In genomic region chr19:1851581-1852293, GRCh38 we compare ENCODE assay signal across 10 cellular contexts. TPM values are rescaled to one million over a fixed set of nuclear protein-coding genes. Genes with fewer than 3 reads are reported as not detected.
DNase-seq lines count a peak whose midpoint lies in the region; ATAC-seq and TF ChIP-seq lines count a peak whose summit lies in the region.
"Had no signal": no experiment of that assay in that cellular context is flagged by ENCODE, and none has a peak within 500 bp of the region (broad histone marks: within the 10 kb centered on the region; RNA-seq: fewer than 3 reads in every experiment).

No MANE protein-coding gene starts in this region.

- H3K27me3 ChIP-seq in CD4-positive, alpha-beta T cell (ENCODE audit: control insufficient read depth, insufficient read depth, low read length), result no peaks in the 10 kb centered on the region
- H3K27me3 ChIP-seq in NT2/D1 (ENCODE audit: insufficient read depth, insufficient read length) (no peaks in the 10 kb centered on the region), upper lobe of right lung (no peaks in the 10 kb centered on the region), mesenchymal stem cell (ENCODE audit: control insufficient read depth in 1 of 2, insufficient read depth in 1 of 2, low read length in 2 of 2) (no peaks in the 10 kb centered on the region)

- intact Hi-C loops in CD4-positive, alpha-beta T cell (cut with DNase I, micrococcal nuclease), result no loop called here
- intact Hi-C loops in upper lobe of right lung (cut with DNase I), result no loop called here

- peak; percentile 14 for ATAC-seq in CD4-positive, alpha-beta T cell (ENCODE audit: poor library complexity)
- ATAC-seq in upper lobe of right lung, result no peak

- TF ChIP-seq CTCF in CD4-positive, alpha-beta T cell (IDR thresholded peaks at IDR 0.05), result no peak
- TF ChIP-seq CTCF in upper lobe of right lung (IDR thresholded peaks at IDR 0.05), result no peak

- peaks cover 63% of the 10 kb centered on the region for H3K4me1 Mint-ChIP-seq in CD4-positive, alpha-beta T cell (ENCODE audit: low read depth)
- peaks cover 63% of the 10 kb centered on the region for H3K4me1 Mint-ChIP-seq in activated naive CD4-positive, alpha-beta T cell treated with anti-CD3 and anti-CD28 coated beads, Interleukin-2, amount 50 U/mL, for 24 hours

- H2BK15ac ChIP-seq in mesenchymal stem cell (ENCODE audit: low read depth, poor library complexity, severe bottlenecking), result no peak overlapping the region

- H3K36me3 ChIP-seq in NT2/D1 (ENCODE audit: insufficient read depth, insufficient read length, low read length) (peaks cover 25% of the 10 kb centered on the region), upper lobe of right lung (no peaks in the 10 kb centered on the region), mesenchymal stem cell (ENCODE audit: control insufficient read depth in 1 of 2, insufficient read depth in 2 of 2, low read depth in 1 of 2, low read length in 2 of 2) (peaks cover 4 to 33% of the 10 kb centered on the region in 2 experiments)
- H3K36me3 ChIP-seq: thoracic aorta had no signal

- H3K9ac ChIP-seq in NT2/D1 (ENCODE audit: insufficient read length, low read depth), result peak overlapping the region; percentile 81
- no peak overlapping the region for H3K9ac ChIP-seq in mesenchymal stem cell (ENCODE audit: low read length)

- H2BK12ac ChIP-seq in mesenchymal stem cell (ENCODE audit: low read length in 2 of 2), result no peak overlapping the region

- no peak overlapping the region for H3K4me3 ChIP-seq in NT2/D1 (ENCODE audit: insufficient read length, low read depth)
- no peak overlapping the region for H3K4me3 ChIP-seq in upper lobe of right lung
- H3K4me3 ChIP-seq in mesenchymal stem cell (ENCODE audit: insufficient read depth in 1 of 2, low read depth in 1 of 2, low read length in 2 of 2), result no peak overlapping the region
- H3K4me3 ChIP-seq: thoracic aorta had no signal

- no peak overlapping the region for H3K18ac ChIP-seq in mesenchymal stem cell (ENCODE audit: low read depth in 1 of 2, low read length in 2 of 2)

- H3K4me1 ChIP-seq in NT2/D1 (ENCODE audit: insufficient read depth, insufficient read length) (peaks cover 25% of the 10 kb centered on the region), upper lobe of right lung (peaks cover 55% of the 10 kb centered on the region), mesenchymal stem cell (ENCODE audit: control insufficient read depth, insufficient read depth, low read depth, low read length) (peaks cover 41% of the 10 kb centered on the region)

- H2AFZ ChIP-seq in mesenchymal stem cell (ENCODE audit: low read depth, low read length), result no peak overlapping the region

- no peaks in the 10 kb centered on the region for H3K9me3 Mint-ChIP-seq in CD4-positive, alpha-beta T cell
- no peaks in the 10 kb centered on the region for H3K9me3 Mint-ChIP-seq in activated naive CD4-positive, alpha-beta T cell treated with anti-CD3 and anti-CD28 coated beads, Interleukin-2, amount 50 U/mL, for 24 hours

- peak overlapping the region; percentile 81 for H3K4me3 Mint-ChIP-seq in CD4-positive, alpha-beta T cell
- peak overlapping the region; percentile 74 for H3K4me3 Mint-ChIP-seq in activated naive CD4-positive, alpha-beta T cell treated with anti-CD3 and anti-CD28 coated beads, Interleukin-2, amount 50 U/mL, for 24 hours

- H4K91ac ChIP-seq in mesenchymal stem cell (ENCODE audit: low read length), result no peak overlapping the region

- H3K4ac ChIP-seq in mesenchymal stem cell (ENCODE audit: low read depth in 1 of 2, low read length in 2 of 2), result no peak overlapping the region

- POLR2A ChIA-PET in CD4-positive, alpha-beta T cell (lab: Charles Lee), result interaction anchor here (1.5 kb wide), 1 partner anchor 25 kb away, joined by 6 read pairs; no protein-coding TSS in a partner anchor

- 97% methylated on average over 53 of the region's 58 CpGs for WGBS in mesenchymal stem cell

- H2AK5ac ChIP-seq in mesenchymal stem cell (ENCODE audit: low read length, severe bottlenecking), result no peak overlapping the region

- no peaks in the 10 kb centered on the region for H3K27me3 Mint-ChIP-seq in CD4-positive, alpha-beta T cell
- H3K27me3 Mint-ChIP-seq in activated naive CD4-positive, alpha-beta T cell treated with anti-CD3 and anti-CD28 coated beads, Interleukin-2, amount 50 U/mL, for 24 hours, result no peaks in the 10 kb centered on the region

- peak overlapping the region; percentile 67 for H3K27ac ChIP-seq in CD4-positive, alpha-beta T cell (ENCODE audit: low read depth, low read length)
- H3K27ac ChIP-seq in upper lobe of right lung (no peak overlapping the region), mesenchymal stem cell (ENCODE audit: low read length, poor library complexity, severe bottlenecking) (no peak overlapping the region)
- H3K27ac ChIP-seq: thoracic aorta had no signal

- H3K23ac ChIP-seq in mesenchymal stem cell (ENCODE audit: low read length in 2 of 2), result no peak overlapping the region

- H2BK5ac ChIP-seq in mesenchymal stem cell (ENCODE audit: low read depth, low read length, poor library complexity, severe bottlenecking), result no peak overlapping the region

- peaks cover 25% of the 10 kb centered on the region for H3K79me1 ChIP-seq in mesenchymal stem cell (replicated peaks; ENCODE audit: low read length, poor library complexity, severe bottlenecking)

- peak overlapping the region; percentile 93 for H3K27ac Mint-ChIP-seq in CD4-positive, alpha-beta T cell
- no peak overlapping the region for H3K27ac Mint-ChIP-seq in activated naive CD4-positive, alpha-beta T cell treated with anti-CD3 and anti-CD28 coated beads, Interleukin-2, amount 50 U/mL, for 24 hours

- H3K9me3 ChIP-seq in CD4-positive, alpha-beta T cell (ENCODE audit: control insufficient read depth, low read length), result no peaks in the 10 kb centered on the region
- H3K9me3 ChIP-seq in NT2/D1 (ENCODE audit: insufficient read depth, low read length) (no peaks in the 10 kb centered on the region), upper lobe of right lung (no peaks in the 10 kb centered on the region), mesenchymal stem cell (ENCODE audit: control insufficient read depth, low read length) (no peaks in the 10 kb centered on the region)
- H3K9me3 ChIP-seq: thoracic aorta had no signal

- H3K14ac ChIP-seq in mesenchymal stem cell (ENCODE audit: low read length in 2 of 2), result no peak overlapping the region

- H3K36me3 Mint-ChIP-seq in CD4-positive, alpha-beta T cell (ENCODE audit: low read depth), result peaks cover 15% of the 10 kb centered on the region
- H3K36me3 Mint-ChIP-seq in activated naive CD4-positive, alpha-beta T cell treated with anti-CD3 and anti-CD28 coated beads, Interleukin-2, amount 50 U/mL, for 24 hours, result no peaks in the 10 kb centered on the region

- DNase-seq in CD4-positive, alpha-beta T cell, result peak; percentile 35 to 78 (median 64)
- DNase-seq in NT2/D1 (ENCODE audit: low read depth, low spot score) (no peak), nucleus accumbens (lab: John Stamatoyannopoulos, UW) (peak in 33 of 56 donors; percentile 10 to 82 (median 48)), upper lobe of right lung (no peak), mesenchymal stem cell (no peak), cortex of kidney (lab: John Stamatoyannopoulos, UW) (no peak), cerebellum (ENCODE audit: low spot score) (no peak)
- DNase-seq: KG1 had no signal

- H4K8ac ChIP-seq in mesenchymal stem cell (ENCODE audit: low read length), result no peak overlapping the region

- CTCF ChIA-PET in CD4-positive, alpha-beta T cell (lab: Charles Lee), result no interaction called here

- no peak overlapping the region for H2BK120ac ChIP-seq in mesenchymal stem cell (ENCODE audit: low read depth, low read length)

- H3K4me2 ChIP-seq in mesenchymal stem cell (ENCODE audit: low read length, poor library complexity, severe bottlenecking), result no peak overlapping the region

RNA-seq across cellular contexts. Expression of gene REXO1, which starts 3.5 kb away (rescaled TPM):
- 100 to 1,000 TPM; 106 to 114 TPM for total RNA-seq in CD4-positive, alpha-beta T cell
- total RNA-seq in upper lobe of right lung (37.2 TPM), cerebellum (9.8 TPM)
- 16.0 TPM for polyA plus RNA-seq in mesenchymal stem cell (2013, experiment 1 of 2)
- polyA plus RNA-seq in mesenchymal stem cell (2013, experiment 2 of 2), result 14.2 TPM

RNA-seq across cellular contexts. Expression of gene KLF16, which starts 11.6 kb away (rescaled TPM):
- 10 to 100 TPM; 83.8 to 89.2 TPM for total RNA-seq in CD4-positive, alpha-beta T cell
- 28.0 TPM for total RNA-seq in upper lobe of right lung
- polyA plus RNA-seq in mesenchymal stem cell (2013, experiment 1 of 2), result 25.8 TPM
- 28.0 TPM for polyA plus RNA-seq in mesenchymal stem cell (2013, experiment 2 of 2)
- 2.0 TPM for total RNA-seq in cerebellum

RNA-seq across cellular contexts. Expression of gene ABHD17A, which starts 33.6 kb away (rescaled TPM):
- total RNA-seq in CD4-positive, alpha-beta T cell, result 100 to 1,000 TPM; 156 to 172 TPM
- total RNA-seq in upper lobe of right lung (76.1 TPM), cerebellum (37.5 TPM)
- polyA plus RNA-seq in mesenchymal stem cell (2013, experiment 1 of 2), result 60.5 TPM
- polyA plus RNA-seq in mesenchymal stem cell (2013, experiment 2 of 2), result 60.5 TPM

RNA-seq across cellular contexts. Expression of gene ATP8B3, which starts 39.7 kb away (rescaled TPM):
- 1 to 10 TPM; 2.5 to 3.2 TPM for total RNA-seq in CD4-positive, alpha-beta T cell
- 0.64 TPM for total RNA-seq in upper lobe of right lung
- polyA plus RNA-seq in mesenchymal stem cell (2013, experiment 1 of 2), result 3.5 TPM
- polyA plus RNA-seq in mesenchymal stem cell (2013, experiment 2 of 2), result 3.2 TPM
- 0.27 TPM for total RNA-seq in cerebellum

RNA-seq across cellular contexts. Expression of gene ADAT3, which starts 53.5 kb away (rescaled TPM):
- 1 to 10 TPM; 7.9 to 8.2 TPM for total RNA-seq in CD4-positive, alpha-beta T cell
- 6.3 TPM for total RNA-seq in upper lobe of right lung
- polyA plus RNA-seq in mesenchymal stem cell (2013, experiment 1 of 2), result 4.9 TPM
- 4.9 TPM for polyA plus RNA-seq in mesenchymal stem cell (2013, experiment 2 of 2)
- total RNA-seq in cerebellum, result 4.0 TPM

Comparison
In these comparisons a context has a peak if more than half of its experiments do, and no peak if none do; other contexts are left out.
1. DNase-seq: peak in CD4-positive, alpha-beta T cell (10 of 10) and nucleus accumbens (33 of 56); none in NT2/D1 (single experiment), upper lobe of right lung (single experiment), mesenchymal stem cell (single experiment), cortex of kidney (single experiment) and cerebellum (single experiment).